In the genomic region with DNA sequence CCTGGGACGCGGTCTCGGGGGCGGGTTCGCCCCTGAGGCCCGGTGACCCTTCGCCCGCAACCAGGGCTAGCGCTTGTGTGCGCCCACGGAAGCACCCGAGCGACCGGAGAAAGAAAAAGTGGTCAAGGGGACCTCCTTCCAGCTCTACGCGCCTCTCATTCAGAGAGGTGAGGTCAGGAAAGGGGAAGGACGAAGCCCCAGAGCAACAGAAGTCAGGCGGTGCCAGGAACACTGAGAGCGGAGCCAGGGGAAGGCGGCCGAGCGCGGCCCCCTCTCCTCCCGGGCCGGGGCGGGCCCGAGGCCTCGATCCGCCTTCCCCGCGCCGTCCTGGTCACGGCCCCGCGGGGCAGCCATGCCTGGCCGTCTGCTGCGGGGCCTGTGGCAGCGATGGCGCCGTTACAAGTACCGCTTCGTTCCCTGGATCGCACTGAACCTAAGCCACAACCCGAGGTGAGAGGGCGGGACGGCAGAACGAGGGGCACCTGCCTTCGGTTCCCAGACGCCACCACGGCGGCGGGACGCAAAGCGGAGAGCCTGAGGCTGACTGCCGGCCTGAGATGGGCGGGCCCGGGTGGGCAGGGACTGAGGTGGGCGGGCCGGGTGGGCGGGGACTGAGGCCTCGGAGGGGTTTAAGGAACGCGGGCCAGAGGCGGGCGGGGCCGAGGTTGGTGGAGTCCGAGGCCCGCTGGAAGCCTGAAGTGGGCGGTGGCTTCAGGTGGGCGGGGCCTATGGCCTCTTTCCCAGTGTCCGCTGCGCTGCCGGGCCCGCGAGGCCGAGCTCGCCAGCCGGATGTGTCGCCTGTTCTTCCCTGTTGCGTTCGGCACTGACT, we compare ENCODE assay signal across 8 cellular contexts. TPM values are rescaled to one million over a fixed set of nuclear protein-coding genes. Genes with fewer than 3 reads are reported as not detected.
A peak's percentile ranks its signal among the peaks of the same experiment; 100 is the strongest.
DNase-seq lines count a peak whose midpoint lies in the region; ATAC-seq, FAIRE-seq and TF ChIP-seq lines count a peak whose summit lies in the region.

A gene with protein sequence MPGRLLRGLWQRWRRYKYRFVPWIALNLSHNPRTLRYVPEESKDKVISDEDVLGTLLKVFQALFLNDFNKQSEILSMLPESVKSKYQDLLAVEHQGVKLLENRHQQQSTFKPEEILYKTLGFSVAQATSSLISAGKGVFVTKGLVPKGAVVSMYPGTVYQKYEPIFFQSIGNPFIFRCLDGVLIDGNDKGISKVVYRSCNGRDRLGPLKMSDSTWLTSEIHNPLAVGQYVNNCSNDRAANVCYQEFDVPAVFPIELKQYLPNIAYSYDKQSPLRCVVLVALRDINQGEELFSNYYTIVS (plus strand): TSS at position 303 of the 829 bp plus-strand sequence. CDS start 50 bp downstream, at position 353.

- peak within 1 kb of the TSS; percentile 94 to 99 for H3K27ac Mint-ChIP-seq in natural killer cell treated with Interleukin-12 subunit alpha and Interleukin-12 subunit beta and Interleukin-15 and Interleukin-18, amount 100 ng/mL, for 72 hours

- H3K4me3 Mint-ChIP-seq in natural killer cell treated with Interleukin-12 subunit alpha and Interleukin-12 subunit beta and Interleukin-15 and Interleukin-18, amount 100 ng/mL, for 72 hours, result peak within 1 kb of the TSS; percentile 95

- peaks cover 5 to 7% of the 10 kb centered on the region in 2 donors for H3K27me3 Mint-ChIP-seq in natural killer cell treated with Interleukin-12 subunit alpha and Interleukin-12 subunit beta and Interleukin-15 and Interleukin-18, amount 100 ng/mL, for 72 hours

- peak; percentile 93 to 96 for ATAC-seq in natural killer cell treated with Interleukin-12 subunit alpha and Interleukin-12 subunit beta and Interleukin-15 and Interleukin-18, amount 100 ng/mL, for 72 hours

- peak; percentile 88 for FAIRE-seq in H54 (lab: Jason Lieb, UNC)

- H3K4me1 Mint-ChIP-seq in natural killer cell treated with Interleukin-12 subunit alpha and Interleukin-12 subunit beta and Interleukin-15 and Interleukin-18, amount 100 ng/mL, for 72 hours (ENCODE audit: low read depth in 2 of 2), result peaks cover 21 to 23% of the 10 kb centered on the region in 2 donors

- CTCF ChIA-PET in RWPE1 (lab: Yijun Ruan, JAX), result interaction anchor here (1.0 to 1.5 kb wide), 2 partner anchors 9 to 228 kb away, joined by 3 to 8 read pairs; no protein-coding TSS in a partner anchor

- peak; percentile 86 for TF ChIP-seq POLR2A in H54 (IDR thresholded peaks at IDR 0.05; ENCODE audit: low read depth, low read length)

- H3K36me3 Mint-ChIP-seq in natural killer cell treated with Interleukin-12 subunit alpha and Interleukin-12 subunit beta and Interleukin-15 and Interleukin-18, amount 100 ng/mL, for 72 hours, result no peaks in the 10 kb centered on the region

- peak within 1 kb of the TSS; percentile 87 for H3K27ac ChIP-seq in RWPE1

- POLR2A ChIA-PET in RWPE1 (lab: Yijun Ruan, JAX; ENCODE audit: low non-redundant PET), result interaction anchor here (0.6 to 1.1 kb wide), 3 partner anchors 41 to 363 kb away, joined by 3 to 4 read pairs (median 3); no protein-coding TSS in a partner anchor

- no peaks in the 10 kb centered on the region for H3K9me3 Mint-ChIP-seq in natural killer cell treated with Interleukin-12 subunit alpha and Interleukin-12 subunit beta and Interleukin-15 and Interleukin-18, amount 100 ng/mL, for 72 hours

- TF ChIP-seq CTCF in RWPE1 (conservative IDR thresholded peaks at IDR 0.05; ENCODE audit: low read depth) (no peak), fibroblast of pulmonary artery (IDR thresholded peaks at IDR 0.05; ENCODE audit: low read length, missing control alignments) (no peak)

- peak; percentile 98 for DNase-seq in EL
- peak; percentile 87 for DNase-seq in H54 (ENCODE audit: insufficient read length, low spot score)
- peak; percentile 99 for DNase-seq in LoVo (ENCODE audit: low spot score)
- peak; percentile 99 for DNase-seq in RWPE1 (ENCODE audit: low spot score)
- peak; percentile 80 for DNase-seq in activated effector memory CD4-positive, alpha-beta T cell treated with Interleukin-2 at 50 U/mL for 16 hours
- peak; percentile 98 for DNase-seq in fibroblast of pulmonary artery (ENCODE audit: low read depth)
- peak; percentile 98 for DNase-seq in natural killer cell treated with Interleukin-12 subunit alpha and Interleukin-12 subunit beta and Interleukin-15 and Interleukin-18, amount 100 ng/mL, for 72 hours (ENCODE audit: low spot score)
- peak; percentile 94 for DNase-seq in stimulated activated naive CD4-positive, alpha-beta T cell treated with Interleukin-2 at 50 U/mL for 16 hours (lab: John Stamatoyannopoulos, UW)

- peak within 1 kb of the TSS; percentile 72 for H3K4me3 ChIP-seq in fibroblast of pulmonary artery (replicated peaks; ENCODE audit: low read depth, low read length)

RNA-seq across cellular contexts. Expression of the gene that starts here (rescaled TPM):
- total RNA-seq in natural killer cell treated with Interleukin-12 subunit alpha and Interleukin-12 subunit beta and Interleukin-15 and Interleukin-18, amount 100 ng/mL, for 72 hours, result 10 to 100 TPM in 1 of 2 donors, 1 to 10 TPM in 1; 4.5 to 12.1 TPM

Comparison
In these comparisons a context has a peak if more than half of its experiments do, and no peak if none do; other contexts are left out.
1. Peak in every context shown above with its lines: DNase-seq, ATAC-seq, H3K4me3 ChIP-seq and H3K27ac ChIP-seq.